8 cellular contexts compared by ENCODE assay signal in the genomic region with DNA sequence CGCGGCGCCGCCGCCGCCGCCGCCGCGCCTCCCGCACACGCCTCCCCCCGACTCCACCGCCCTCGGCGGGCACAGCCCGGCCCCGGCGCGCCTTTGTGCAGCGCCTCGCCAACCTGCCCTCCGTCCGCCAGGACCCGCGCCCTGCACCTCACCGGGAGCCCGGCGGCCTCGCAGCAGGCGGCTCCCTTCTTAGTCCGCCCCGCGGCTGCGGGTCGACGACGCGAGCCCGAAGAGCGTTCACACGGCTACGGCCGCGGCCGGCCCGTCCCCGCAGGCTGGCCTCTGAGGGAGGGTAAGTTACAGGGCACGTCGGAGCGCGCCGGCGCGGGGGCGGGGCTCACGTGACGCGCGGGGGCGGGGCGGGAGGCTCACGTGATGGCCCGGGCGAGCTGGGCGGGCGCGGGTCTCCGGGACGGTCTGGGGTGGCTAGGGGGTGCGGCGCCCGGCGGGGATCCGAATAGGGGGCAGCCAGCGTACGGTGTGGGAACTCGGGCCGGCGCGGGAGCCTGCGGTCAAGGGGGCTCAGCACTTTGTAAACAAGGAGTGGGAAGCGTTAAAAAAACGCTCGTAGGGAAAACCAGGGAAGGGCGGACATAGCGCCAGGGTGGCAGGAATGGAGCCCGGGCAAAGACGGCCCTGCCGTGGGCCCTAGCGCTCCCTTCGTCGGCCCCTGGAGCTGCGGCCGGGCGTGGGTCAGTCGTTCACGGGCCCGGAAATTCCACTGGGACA. TPM values are rescaled to one million over a fixed set of nuclear protein-coding genes. Genes with fewer than 3 reads are reported as not detected.
DNase-seq lines count a peak whose midpoint lies in the region; ATAC-seq, FAIRE-seq and TF ChIP-seq lines count a peak whose summit lies in the region.

A gene with protein sequence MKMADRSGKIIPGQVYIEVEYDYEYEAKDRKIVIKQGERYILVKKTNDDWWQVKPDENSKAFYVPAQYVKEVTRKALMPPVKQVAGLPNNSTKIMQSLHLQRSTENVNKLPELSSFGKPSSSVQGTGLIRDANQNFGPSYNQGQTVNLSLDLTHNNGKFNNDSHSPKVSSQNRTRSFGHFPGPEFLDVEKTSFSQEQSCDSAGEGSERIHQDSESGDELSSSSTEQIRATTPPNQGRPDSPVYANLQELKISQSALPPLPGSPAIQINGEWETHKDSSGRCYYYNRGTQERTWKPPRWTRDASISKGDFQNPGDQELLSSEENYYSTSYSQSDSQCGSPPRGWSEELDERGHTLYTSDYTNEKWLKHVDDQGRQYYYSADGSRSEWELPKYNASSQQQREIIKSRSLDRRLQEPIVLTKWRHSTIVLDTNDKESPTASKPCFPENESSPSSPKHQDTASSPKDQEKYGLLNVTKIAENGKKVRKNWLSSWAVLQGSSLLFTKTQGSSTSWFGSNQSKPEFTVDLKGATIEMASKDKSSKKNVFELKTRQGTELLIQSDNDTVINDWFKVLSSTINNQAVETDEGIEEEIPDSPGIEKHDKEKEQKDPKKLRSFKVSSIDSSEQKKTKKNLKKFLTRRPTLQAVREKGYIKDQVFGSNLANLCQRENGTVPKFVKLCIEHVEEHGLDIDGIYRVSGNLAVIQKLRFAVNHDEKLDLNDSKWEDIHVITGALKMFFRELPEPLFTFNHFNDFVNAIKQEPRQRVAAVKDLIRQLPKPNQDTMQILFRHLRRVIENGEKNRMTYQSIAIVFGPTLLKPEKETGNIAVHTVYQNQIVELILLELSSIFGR (minus strand): TSS at position 301 of the 729 bp plus-strand sequence. CDS start 19,976 bp downstream, outside the sequence.

- no peaks in the 10 kb centered on the region for H3K36me3 ChIP-seq in GM06990 (ENCODE audit: control insufficient read depth, insufficient read depth, low read length)

- no peak for FAIRE-seq in H54 (lab: Jason Lieb, UNC)

- no peaks in the 10 kb centered on the region for H3K27me3 Mint-ChIP-seq in T-cell
- H3K27me3 Mint-ChIP-seq in progenitor cell of endocrine pancreas: no peaks in the 10 kb centered on the region
- H3K27me3 Mint-ChIP-seq in type B pancreatic cell: no peaks in the 10 kb centered on the region

- peak; percentile 89 for DNase-seq in GM06990 (ENCODE audit: extremely low read depth, insufficient read length)
- no peak for DNase-seq in H54 (ENCODE audit: insufficient read length, low spot score)
- peak; percentile 72 for DNase-seq in M059J (ENCODE audit: low read depth)
- peak; percentile 59 to 87 (median 78) for DNase-seq in T-cell
- peak; percentile 76 for DNase-seq in amniotic stem cell (lab: John Stamatoyannopoulos, UW)
- DNase-seq in left cardiac atrium: peak; percentile 92
- peak; percentile 90 for DNase-seq in progenitor cell of endocrine pancreas (ENCODE audit: low spot score, unreplicated experiment)
- DNase-seq in type B pancreatic cell (ENCODE audit: extremely low spot score, unreplicated experiment): peak; percentile 96

- intact Hi-C loops in left cardiac atrium (cut with DNase I): no loop called here

- POLR2A ChIA-PET in T-cell (lab: Charles Lee): interaction anchor here in 1 of 2 donors (1.2 kb wide), 1 partner anchor 128 kb away, joined by 3 read pairs; the partner anchor contains the start of gene KIF5B

- H3K36me3 Mint-ChIP-seq in T-cell (no peaks in the 10 kb centered on the region), progenitor cell of endocrine pancreas (ENCODE audit: insufficient read depth) (no peaks in the 10 kb centered on the region), type B pancreatic cell (no peaks in the 10 kb centered on the region)

- peak within 1 kb of the TSS; percentile 80 to 83 for H3K27ac Mint-ChIP-seq in T-cell
- H3K27ac Mint-ChIP-seq in progenitor cell of endocrine pancreas: peak within 1 kb of the TSS; percentile 98
- peak within 1 kb of the TSS; percentile 94 for H3K27ac Mint-ChIP-seq in type B pancreatic cell

- CTCF ChIA-PET in T-cell (lab: Charles Lee): interaction anchor here in 1 of 2 donors (0.6 kb wide), 1 partner anchor 1327 kb away, joined by 3 read pairs; no protein-coding TSS in a partner anchor

- H3K4me3 ChIP-seq in GM06990 (replicated peaks; ENCODE audit: low read depth, low read length): peak within 1 kb of the TSS; percentile 89

- TF ChIP-seq CTCF in GM06990 (IDR thresholded peaks at IDR 0.05; ENCODE audit: insufficient read depth, low read length, poor library complexity, severe bottlenecking) (no peak), progenitor cell of endocrine pancreas (IDR thresholded peaks at IDR 0.05; ENCODE audit: unreplicated experiment) (no peak), type B pancreatic cell (conservative IDR thresholded peaks at IDR 0.05) (no peak)

- peak; percentile 74 for TF ChIP-seq POLR2A in H54 (IDR thresholded peaks at IDR 0.05; ENCODE audit: low read depth, low read length)

- H3K4me3 Mint-ChIP-seq in T-cell (peak within 1 kb of the TSS; percentile 90 to 94 (median 93)), progenitor cell of endocrine pancreas (ENCODE audit: low read depth) (peak within 1 kb of the TSS; percentile 91), type B pancreatic cell (peak within 1 kb of the TSS; percentile 95)

- H3K9me3 Mint-ChIP-seq in T-cell (no peaks in the 10 kb centered on the region), progenitor cell of endocrine pancreas (ENCODE audit: low read depth) (no peaks in the 10 kb centered on the region), type B pancreatic cell (no peaks in the 10 kb centered on the region)

- ATAC-seq in T-cell (replicated peaks in 1 of 4) (peak; percentile 80 to 82 (median 81)), left cardiac atrium (peak; percentile 97 to 98)

- H3K27me3 ChIP-seq in GM06990 (replicated peaks; ENCODE audit: control insufficient read depth, insufficient read depth, low read length): no peaks in the 10 kb centered on the region

- H3K4me1 Mint-ChIP-seq in T-cell (peaks cover 47 to 54% (median 50%) of the 10 kb centered on the region in 3 donors), progenitor cell of endocrine pancreas (ENCODE audit: low read depth) (peaks cover 26% of the 10 kb centered on the region), type B pancreatic cell (ENCODE audit: unreplicated experiment) (peaks cover 12% of the 10 kb centered on the region)

RNA-seq across cellular contexts. Expression of the gene that starts here (rescaled TPM):
- total RNA-seq in M059J (2014; rRNA removed; shearing (Covaris generic)): 16.5 and 17.4 TPM in 2 replicates
- total RNA-seq in T-cell (10 to 100 TPM; 19.1 to 24.6 (median 23.0) TPM), left cardiac atrium (10 to 100 TPM; 17.2 to 21.7 TPM), progenitor cell of endocrine pancreas (41.8 and 43.5 TPM in 2 replicates), type B pancreatic cell (ENCODE audit: low replicate concordance) (30.4 and 39.5 TPM in 2 replicates)
